Comparison of ENCODE assay signal across 8 cellular contexts in the genomic region with DNA sequence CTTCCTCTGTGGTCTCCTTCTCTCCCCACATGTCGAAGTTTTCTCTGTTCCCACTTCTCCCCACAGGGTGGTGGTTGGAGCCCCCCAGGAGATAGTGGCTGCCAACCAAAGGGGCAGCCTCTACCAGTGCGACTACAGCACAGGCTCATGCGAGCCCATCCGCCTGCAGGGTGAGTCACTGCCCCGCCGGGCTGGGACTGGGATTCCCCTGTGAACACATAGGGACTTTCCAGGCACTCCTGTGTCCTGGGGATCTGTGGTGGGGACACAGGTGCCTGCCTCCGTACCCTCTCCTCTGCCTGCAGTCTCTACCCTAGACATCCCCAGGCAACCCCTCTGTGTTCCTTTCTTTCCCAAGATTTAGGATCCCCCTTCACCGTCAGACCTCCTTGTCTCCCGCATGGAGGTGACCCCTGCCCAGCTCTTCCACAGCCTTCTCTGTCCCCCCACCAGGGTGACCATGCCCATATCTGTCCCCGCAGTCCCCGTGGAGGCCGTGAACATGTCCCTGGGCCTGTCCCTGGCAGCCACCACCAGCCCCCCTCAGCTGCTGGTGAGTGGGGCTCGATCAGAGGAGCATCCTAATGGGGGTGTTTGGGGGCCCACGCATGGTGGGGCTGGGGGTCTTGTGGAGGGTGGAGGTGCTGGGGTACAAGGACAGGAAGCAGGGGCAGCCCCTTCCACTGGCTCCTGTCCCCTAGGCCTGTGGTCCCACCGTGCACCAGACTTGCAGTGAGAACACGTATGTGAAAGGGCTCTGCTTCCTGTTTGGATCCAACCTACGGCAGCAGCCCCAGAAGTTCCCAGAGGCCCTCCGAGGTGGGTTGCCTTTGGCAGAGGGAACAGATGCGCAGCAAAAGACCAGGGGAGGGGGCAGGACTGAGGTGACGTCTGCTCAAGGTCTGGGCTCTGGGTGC.
DNase-seq lines count a peak whose midpoint lies in the region; ATAC-seq lines count a peak whose summit lies in the region.

No MANE protein-coding gene starts in this region.

- ATAC-seq in HG03196 (IDR thresholded peaks at IDR 0.05; ENCODE audit: unreplicated experiment): peak; percentile 89
- peak; percentile 97 to 98 for ATAC-seq in activated CD4-positive, CD25-positive, alpha-beta regulatory T cell treated with anti-CD3 and anti-CD28 coated beads, Interleukin-2, amount 50 U/mL, for 24 hours

- DNase-seq in DMS 273 (lab: John Stamatoyannopoulos, UW; ENCODE audit: unreplicated experiment) (peak; percentile 16), DMS 273 treated with DMSO at 0.1 percent for 48 hours (lab: John Stamatoyannopoulos, UW) (no peak), KG1 (lab: John Stamatoyannopoulos, UW) (no peak), NCI-H1694 treated with DMSO at 0.1 percent for 48 hours (lab: John Stamatoyannopoulos, UW) (no peak)
- DNase-seq in effector CD8-positive, alpha-beta T cell (lab: John Stamatoyannopoulos, UW): peak; percentile 3
- peak; percentile 31 to 78 (median 54) for DNase-seq in stimulated activated CD4-positive, alpha-beta T cell treated with anti-CD3 and anti-CD28 coated beads, Interleukin-1b, Interleukin-23, amount 100 ng/mL, for 24 hours (ENCODE audit: low read depth in 4 of 4, low spot score in 1 of 4)

Comparison
In these comparisons a context has a peak if more than half of its experiments do, and no peak if none do; other contexts are left out.
1. DNase-seq: peak in DMS 273 (single experiment), effector CD8-positive, alpha-beta T cell (single experiment) and stimulated activated CD4-positive, alpha-beta T cell treated with anti-CD3 and anti-CD28 coated beads, Interleukin-1b, Interleukin-23, amount 100 ng/mL, for 24 hours (4 of 4); none in DMS 273 treated with DMSO at 0.1 percent for 48 hours (single experiment), KG1 (single experiment) and NCI-H1694 treated with DMSO at 0.1 percent for 48 hours (single experiment).